In genomic region chr7:156892821-156893706, GRCh38 we compare ENCODE assay signal across 1 cellular context.
A peak's percentile ranks its signal among the peaks of the same experiment; 100 is the strongest.
TF ChIP-seq lines count a peak whose summit lies in the region.

A gene with protein sequence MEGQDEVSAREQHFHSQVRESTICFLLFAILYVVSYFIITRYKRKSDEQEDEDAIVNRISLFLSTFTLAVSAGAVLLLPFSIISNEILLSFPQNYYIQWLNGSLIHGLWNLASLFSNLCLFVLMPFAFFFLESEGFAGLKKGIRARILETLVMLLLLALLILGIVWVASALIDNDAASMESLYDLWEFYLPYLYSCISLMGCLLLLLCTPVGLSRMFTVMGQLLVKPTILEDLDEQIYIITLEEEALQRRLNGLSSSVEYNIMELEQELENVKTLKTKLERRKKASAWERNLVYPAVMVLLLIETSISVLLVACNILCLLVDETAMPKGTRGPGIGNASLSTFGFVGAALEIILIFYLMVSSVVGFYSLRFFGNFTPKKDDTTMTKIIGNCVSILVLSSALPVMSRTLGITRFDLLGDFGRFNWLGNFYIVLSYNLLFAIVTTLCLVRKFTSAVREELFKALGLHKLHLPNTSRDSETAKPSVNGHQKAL (minus strand): TSS chr7:156893183. CDS start chr7:156892993, 190 bp downstream.

TF ChIP-seq in HepG2, 621 proteins besides CTCF, POLR2A, EP300 and RAD21 (continued from another document and continues in another):
- 0 out of 2 replicates have a peak, but pooled peaks have one; percentile 25 for TF ChIP-seq MNT (IDR thresholded peaks at IDR 0.05)
- peak; percentile 66; the same call in 1 of the 2 replicates for TF ChIP-seq CCDC6 (CRISPR knock-in tag; IDR thresholded peaks at IDR 0.05)
- TF ChIP-seq ARNT2 (CRISPR knock-in tag; IDR thresholded peaks at IDR 0.05; ENCODE audit: low read depth): peak; percentile 67; the same call in 1 of the 2 replicates
- peak; percentile 83 for TF ChIP-seq SRY (CRISPR knock-in tag; IDR thresholded peaks at IDR 0.05)
- TF ChIP-seq SIN3B (IDR thresholded peaks at IDR 0.05; ENCODE audit: low read length): no peak
- TF ChIP-seq NFKB2 (CRISPR knock-in tag; IDR thresholded peaks at IDR 0.05; ENCODE audit: borderline replicate concordance): peak; percentile 62; the same call in 1 of the 2 replicates
- no peak for TF ChIP-seq MTA3 (CRISPR knock-in tag; IDR thresholded peaks at IDR 0.05)
- TF ChIP-seq, protein P1, sequence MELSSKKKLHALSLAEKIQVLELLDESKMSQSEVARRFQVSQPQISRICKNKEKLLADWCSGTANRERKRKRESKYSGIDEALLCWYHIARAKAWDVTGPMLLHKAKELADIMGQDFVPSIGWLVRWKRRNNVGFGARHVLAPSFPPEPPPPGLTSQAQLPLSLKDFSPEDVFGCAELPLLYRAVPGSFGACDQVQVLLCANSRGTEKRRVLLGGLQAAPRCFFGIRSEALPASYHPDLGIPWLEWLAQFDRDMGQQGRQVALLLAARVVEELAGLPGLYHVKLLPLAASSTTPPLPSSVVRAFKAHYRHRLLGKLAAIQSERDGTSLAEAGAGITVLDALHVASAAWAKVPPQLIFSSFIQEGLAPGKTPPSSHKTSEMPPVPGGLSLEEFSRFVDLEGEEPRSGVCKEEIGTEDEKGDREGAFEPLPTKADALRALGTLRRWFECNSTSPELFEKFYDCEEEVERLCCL (CRISPR knock-in tag; IDR thresholded peaks at IDR 0.05; ENCODE audit: borderline replicate concordance): no peak
- no peak; the same call in 1 of the 2 replicates for TF ChIP-seq ZSCAN22 (CRISPR knock-in tag; IDR thresholded peaks at IDR 0.05)
- no peak for TF ChIP-seq ZSCAN29 (CRISPR knock-in tag; conservative IDR thresholded peaks at IDR 0.05)
- TF ChIP-seq, protein P2, sequence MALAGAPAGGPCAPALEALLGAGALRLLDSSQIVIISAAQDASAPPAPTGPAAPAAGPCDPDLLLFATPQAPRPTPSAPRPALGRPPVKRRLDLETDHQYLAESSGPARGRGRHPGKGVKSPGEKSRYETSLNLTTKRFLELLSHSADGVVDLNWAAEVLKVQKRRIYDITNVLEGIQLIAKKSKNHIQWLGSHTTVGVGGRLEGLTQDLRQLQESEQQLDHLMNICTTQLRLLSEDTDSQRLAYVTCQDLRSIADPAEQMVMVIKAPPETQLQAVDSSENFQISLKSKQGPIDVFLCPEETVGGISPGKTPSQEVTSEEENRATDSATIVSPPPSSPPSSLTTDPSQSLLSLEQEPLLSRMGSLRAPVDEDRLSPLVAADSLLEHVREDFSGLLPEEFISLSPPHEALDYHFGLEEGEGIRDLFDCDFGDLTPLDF (CRISPR knock-in tag; IDR thresholded peaks at IDR 0.05): peak; percentile 33; the same call in 1 of the 2 replicates
- no peak for TF ChIP-seq ZBTB21 (CRISPR knock-in tag; IDR thresholded peaks at IDR 0.05)
- no peak for TF ChIP-seq NFRKB (IDR thresholded peaks at IDR 0.05)
- no peak; the same call in 1 of the 2 replicates for TF ChIP-seq ZNF639 (CRISPR knock-in tag; conservative IDR thresholded peaks at IDR 0.05)
- peak; percentile 52 for TF ChIP-seq MED1 (CRISPR knock-in tag; IDR thresholded peaks at IDR 0.05)
- TF ChIP-seq, protein P3, sequence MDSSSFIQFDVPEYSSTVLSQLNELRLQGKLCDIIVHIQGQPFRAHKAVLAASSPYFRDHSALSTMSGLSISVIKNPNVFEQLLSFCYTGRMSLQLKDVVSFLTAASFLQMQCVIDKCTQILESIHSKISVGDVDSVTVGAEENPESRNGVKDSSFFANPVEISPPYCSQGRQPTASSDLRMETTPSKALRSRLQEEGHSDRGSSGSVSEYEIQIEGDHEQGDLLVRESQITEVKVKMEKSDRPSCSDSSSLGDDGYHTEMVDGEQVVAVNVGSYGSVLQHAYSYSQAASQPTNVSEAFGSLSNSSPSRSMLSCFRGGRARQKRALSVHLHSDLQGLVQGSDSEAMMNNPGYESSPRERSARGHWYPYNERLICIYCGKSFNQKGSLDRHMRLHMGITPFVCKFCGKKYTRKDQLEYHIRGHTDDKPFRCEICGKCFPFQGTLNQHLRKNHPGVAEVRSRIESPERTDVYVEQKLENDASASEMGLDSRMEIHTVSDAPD (CRISPR knock-in tag; IDR thresholded peaks at IDR 0.05): no peak
- TF ChIP-seq SP4 (CRISPR knock-in tag; IDR thresholded peaks at IDR 0.05): peak; percentile 97
- no peak for TF ChIP-seq GPN1 (CRISPR knock-in tag; IDR thresholded peaks at IDR 0.05; ENCODE audit: borderline replicate concordance)
- TF ChIP-seq, protein P4, sequence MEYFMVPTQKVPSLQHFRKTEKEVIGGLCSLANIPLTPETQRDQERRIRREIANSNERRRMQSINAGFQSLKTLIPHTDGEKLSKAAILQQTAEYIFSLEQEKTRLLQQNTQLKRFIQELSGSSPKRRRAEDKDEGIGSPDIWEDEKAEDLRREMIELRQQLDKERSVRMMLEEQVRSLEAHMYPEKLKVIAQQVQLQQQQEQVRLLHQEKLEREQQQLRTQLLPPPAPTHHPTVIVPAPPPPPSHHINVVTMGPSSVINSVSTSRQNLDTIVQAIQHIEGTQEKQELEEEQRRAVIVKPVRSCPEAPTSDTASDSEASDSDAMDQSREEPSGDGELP (IDR thresholded peaks at IDR 0.05; ENCODE audit: borderline replicate concordance, low read depth): no peak
- no peak; the same call in 1 of the 2 replicates for TF ChIP-seq CBFB (CRISPR knock-in tag; IDR thresholded peaks at IDR 0.05)
- no peak for TF ChIP-seq SMARCE1 (IDR thresholded peaks at IDR 0.05; ENCODE audit: borderline replicate concordance)
- TF ChIP-seq TCF7 (IDR thresholded peaks at IDR 0.05; ENCODE audit: low read depth): no peak
- TF ChIP-seq SAP130 (CRISPR knock-in tag; IDR thresholded peaks at IDR 0.05; ENCODE audit: low read depth): peak; percentile 88
- TF ChIP-seq RELA (CRISPR knock-in tag; IDR thresholded peaks at IDR 0.05): no peak
- peak; percentile 73 for TF ChIP-seq RBM39 (IDR thresholded peaks at IDR 0.05; ENCODE audit: low read depth, low read length, poor library complexity, severe bottlenecking)
- TF ChIP-seq JARID2 (CRISPR knock-in tag; IDR thresholded peaks at IDR 0.05; ENCODE audit: insufficient replicate concordance): no peak
- no peak for TF ChIP-seq ZNF468 (CRISPR knock-in tag; IDR thresholded peaks at IDR 0.05)
- TF ChIP-seq ZNF414 (CRISPR knock-in tag; IDR thresholded peaks at IDR 0.05): no peak
- TF ChIP-seq KDM5B (CRISPR knock-in tag; IDR thresholded peaks at IDR 0.05; ENCODE audit: borderline replicate concordance): peak; percentile 81; the same call in 1 of the 2 replicates
- TF ChIP-seq ZNF552 (CRISPR knock-in tag; IDR thresholded peaks at IDR 0.05; ENCODE audit: borderline replicate concordance): 0 out of 2 replicates have a peak, but pooled peaks have one; percentile 38
- no peak for TF ChIP-seq PHF5A (CRISPR knock-in tag; IDR thresholded peaks at IDR 0.05; ENCODE audit: low read depth, unreplicated experiment)
- peak; percentile 37; the same call in 1 of the 2 replicates for TF ChIP-seq FOXK1 (CRISPR knock-in tag; IDR thresholded peaks at IDR 0.05; ENCODE audit: borderline replicate concordance, low read depth)
- no peak for TF ChIP-seq MLLT10 (CRISPR knock-in tag; IDR thresholded peaks at IDR 0.05)
- TF ChIP-seq ZNF775 (CRISPR knock-in tag; IDR thresholded peaks at IDR 0.05; ENCODE audit: borderline replicate concordance): no peak
- no peak for TF ChIP-seq CHD2 (IDR thresholded peaks at IDR 0.05; ENCODE audit: low read depth, low read length)
- TF ChIP-seq, protein P5, sequence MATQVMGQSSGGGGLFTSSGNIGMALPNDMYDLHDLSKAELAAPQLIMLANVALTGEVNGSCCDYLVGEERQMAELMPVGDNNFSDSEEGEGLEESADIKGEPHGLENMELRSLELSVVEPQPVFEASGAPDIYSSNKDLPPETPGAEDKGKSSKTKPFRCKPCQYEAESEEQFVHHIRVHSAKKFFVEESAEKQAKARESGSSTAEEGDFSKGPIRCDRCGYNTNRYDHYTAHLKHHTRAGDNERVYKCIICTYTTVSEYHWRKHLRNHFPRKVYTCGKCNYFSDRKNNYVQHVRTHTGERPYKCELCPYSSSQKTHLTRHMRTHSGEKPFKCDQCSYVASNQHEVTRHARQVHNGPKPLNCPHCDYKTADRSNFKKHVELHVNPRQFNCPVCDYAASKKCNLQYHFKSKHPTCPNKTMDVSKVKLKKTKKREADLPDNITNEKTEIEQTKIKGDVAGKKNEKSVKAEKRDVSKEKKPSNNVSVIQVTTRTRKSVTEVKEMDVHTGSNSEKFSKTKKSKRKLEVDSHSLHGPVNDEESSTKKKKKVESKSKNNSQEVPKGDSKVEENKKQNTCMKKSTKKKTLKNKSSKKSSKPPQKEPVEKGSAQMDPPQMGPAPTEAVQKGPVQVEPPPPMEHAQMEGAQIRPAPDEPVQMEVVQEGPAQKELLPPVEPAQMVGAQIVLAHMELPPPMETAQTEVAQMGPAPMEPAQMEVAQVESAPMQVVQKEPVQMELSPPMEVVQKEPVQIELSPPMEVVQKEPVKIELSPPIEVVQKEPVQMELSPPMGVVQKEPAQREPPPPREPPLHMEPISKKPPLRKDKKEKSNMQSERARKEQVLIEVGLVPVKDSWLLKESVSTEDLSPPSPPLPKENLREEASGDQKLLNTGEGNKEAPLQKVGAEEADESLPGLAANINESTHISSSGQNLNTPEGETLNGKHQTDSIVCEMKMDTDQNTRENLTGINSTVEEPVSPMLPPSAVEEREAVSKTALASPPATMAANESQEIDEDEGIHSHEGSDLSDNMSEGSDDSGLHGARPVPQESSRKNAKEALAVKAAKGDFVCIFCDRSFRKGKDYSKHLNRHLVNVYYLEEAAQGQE (IDR thresholded peaks at IDR 0.05; ENCODE audit: borderline replicate concordance in 1 of 2, low read depth in 1 of 2, low read length in 2 of 2): no peak
- TF ChIP-seq, protein P6, sequence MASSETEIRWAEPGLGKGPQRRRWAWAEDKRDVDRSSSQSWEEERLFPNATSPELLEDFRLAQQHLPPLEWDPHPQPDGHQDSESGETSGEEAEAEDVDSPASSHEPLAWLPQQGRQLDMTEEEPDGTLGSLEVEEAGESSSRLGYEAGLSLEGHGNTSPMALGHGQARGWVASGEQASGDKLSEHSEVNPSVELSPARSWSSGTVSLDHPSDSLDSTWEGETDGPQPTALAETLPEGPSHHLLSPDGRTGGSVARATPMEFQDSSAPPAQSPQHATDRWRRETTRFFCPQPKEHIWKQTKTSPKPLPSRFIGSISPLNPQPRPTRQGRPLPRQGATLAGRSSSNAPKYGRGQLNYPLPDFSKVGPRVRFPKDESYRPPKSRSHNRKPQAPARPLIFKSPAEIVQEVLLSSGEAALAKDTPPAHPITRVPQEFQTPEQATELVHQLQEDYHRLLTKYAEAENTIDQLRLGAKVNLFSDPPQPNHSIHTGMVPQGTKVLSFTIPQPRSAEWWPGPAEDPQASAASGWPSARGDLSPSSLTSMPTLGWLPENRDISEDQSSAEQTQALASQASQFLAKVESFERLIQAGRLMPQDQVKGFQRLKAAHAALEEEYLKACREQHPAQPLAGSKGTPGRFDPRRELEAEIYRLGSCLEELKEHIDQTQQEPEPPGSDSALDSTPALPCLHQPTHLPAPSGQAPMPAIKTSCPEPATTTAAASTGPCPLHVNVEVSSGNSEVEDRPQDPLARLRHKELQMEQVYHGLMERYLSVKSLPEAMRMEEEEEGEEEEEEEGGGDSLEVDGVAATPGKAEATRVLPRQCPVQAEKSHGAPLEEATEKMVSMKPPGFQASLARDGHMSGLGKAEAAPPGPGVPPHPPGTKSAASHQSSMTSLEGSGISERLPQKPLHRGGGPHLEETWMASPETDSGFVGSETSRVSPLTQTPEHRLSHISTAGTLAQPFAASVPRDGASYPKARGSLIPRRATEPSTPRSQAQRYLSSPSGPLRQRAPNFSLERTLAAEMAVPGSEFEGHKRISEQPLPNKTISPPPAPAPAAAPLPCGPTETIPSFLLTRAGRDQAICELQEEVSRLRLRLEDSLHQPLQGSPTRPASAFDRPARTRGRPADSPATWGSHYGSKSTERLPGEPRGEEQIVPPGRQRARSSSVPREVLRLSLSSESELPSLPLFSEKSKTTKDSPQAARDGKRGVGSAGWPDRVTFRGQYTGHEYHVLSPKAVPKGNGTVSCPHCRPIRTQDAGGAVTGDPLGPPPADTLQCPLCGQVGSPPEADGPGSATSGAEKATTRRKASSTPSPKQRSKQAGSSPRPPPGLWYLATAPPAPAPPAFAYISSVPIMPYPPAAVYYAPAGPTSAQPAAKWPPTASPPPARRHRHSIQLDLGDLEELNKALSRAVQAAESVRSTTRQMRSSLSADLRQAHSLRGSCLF (CRISPR knock-in tag; IDR thresholded peaks at IDR 0.05; ENCODE audit: borderline replicate concordance): no peak
- TF ChIP-seq ZNF878 (CRISPR knock-in tag; IDR thresholded peaks at IDR 0.05): no peak
- TF ChIP-seq NR1H2 (CRISPR knock-in tag; IDR thresholded peaks at IDR 0.05; ENCODE audit: borderline replicate concordance, low read depth): no peak
- no peak for TF ChIP-seq MEIS1 (CRISPR knock-in tag; IDR thresholded peaks at IDR 0.05; ENCODE audit: borderline replicate concordance)
- peak; percentile 51; the same call in 1 of the 2 replicates for TF ChIP-seq ZNF547 (CRISPR knock-in tag; IDR thresholded peaks at IDR 0.05)
- TF ChIP-seq ZNF816 (CRISPR knock-in tag; IDR thresholded peaks at IDR 0.05; ENCODE audit: borderline replicate concordance): no peak
